In genomic region chr6:36510365-36510764, GRCh38 we compare ENCODE assay signal across 24 cellular contexts.
"Had no signal": no experiment of that assay in that cellular context is flagged by ENCODE, and none has a peak within 500 bp of the region (broad histone marks: within the 10 kb centered on the region; RNA-seq: fewer than 3 reads in every experiment).

No MANE protein-coding gene starts in this region.

- ATAC-seq: activated naive CD8-positive, alpha-beta T cell treated with anti-CD3 and anti-CD28 coated beads, Interleukin-2, amount 50 U/mL, for 24 hours; body of pancreas; gastrocnemius medialis; stimulated activated naive CD8-positive, alpha-beta T cell treated with anti-CD3 and anti-CD28 coated beads, Interleukin-15, Interleukin-2, amounts not matched to agents 100 U/mL and 50 U/mL, for 24 hours had no signal

- H3K4me1 ChIP-seq: gastrocnemius medialis, prostate gland, thyroid gland had no signal

- H3K9me3 Mint-ChIP-seq: activated naive CD8-positive, alpha-beta T cell treated with anti-CD3 and anti-CD28 coated beads, Interleukin-2, amount 50 U/mL, for 24 hours; nephron had no signal

- H3K4me1 Mint-ChIP-seq: nephron had no signal

- FAIRE-seq: endothelial cell of umbilical vein, urothelium cell line had no signal

- H3K4me3 Mint-ChIP-seq: activated naive CD8-positive, alpha-beta T cell treated with anti-CD3 and anti-CD28 coated beads, Interleukin-2, amount 50 U/mL, for 24 hours; nephron had no signal

- H3K36me3 ChIP-seq: ovary, prostate gland had no signal

- H3K27ac Mint-ChIP-seq: activated naive CD8-positive, alpha-beta T cell treated with anti-CD3 and anti-CD28 coated beads, Interleukin-2, amount 50 U/mL, for 24 hours; nephron had no signal

- DNase-seq: activated CD4-positive, alpha-beta T cell treated with anti-CD3 and anti-CD28 coated beads for 1 hour; activated CD4-positive, alpha-beta T cell treated with anti-CD3 and anti-CD28 coated beads, Interleukin-2, amount 50 U/mL, for 1 hour; activated naive CD4-positive, alpha-beta T cell treated with Interleukin-2 at 50 U/mL for 16 hours; activated naive CD8-positive, alpha-beta T cell treated with anti-CD3 and anti-CD28 coated beads, Interleukin-2, amount 50 U/mL, for 24 hours; activated T-cell treated with anti-CD3 and anti-CD28 coated beads, Interleukin-2, amount 50 U/mL, for 1 hour; anterior cingulate cortex; body of pancreas; effector memory CD4-positive, alpha-beta T cell; esophagus squamous epithelium; gastrocnemius medialis; islet precursor cell; left cardiac atrium; ovary; stimulated activated CD4-positive, alpha-beta T cell treated with anti-CD3 and anti-CD28 coated beads, Interleukin-4, amount 100 ng/mL, for 24 hours; stimulated activated naive CD8-positive, alpha-beta T cell treated with anti-CD3 and anti-CD28 coated beads, Interleukin-15, Interleukin-2, amounts not matched to agents 100 U/mL and 50 U/mL, for 24 hours; T-helper 1 cell; T-helper 9 cell; thyroid gland had no signal

- H3K27me3 Mint-ChIP-seq: activated naive CD8-positive, alpha-beta T cell treated with anti-CD3 and anti-CD28 coated beads, Interleukin-2, amount 50 U/mL, for 24 hours had no signal

- H3K9me3 ChIP-seq: body of pancreas, esophagus squamous epithelium, gastrocnemius medialis, neutrophil, ovary, prostate gland, thyroid gland had no signal

- H3K4me3 ChIP-seq: body of pancreas, cardiac muscle cell, esophagus squamous epithelium, gastrocnemius medialis, ovary, prostate gland, thyroid gland had no signal

- H3K27me3 ChIP-seq: body of pancreas, cardiac muscle cell, esophagus squamous epithelium, gastrocnemius medialis, neutrophil, ovary, thyroid gland had no signal

- H3K27ac ChIP-seq: body of pancreas, cardiac muscle cell, esophagus squamous epithelium, gastrocnemius medialis, ovary, prostate gland, thyroid gland had no signal
